ENCODE assay signal across 10 cellular contexts in genomic region chr18:45103319-45104070, GRCh38.
DNase-seq lines count a peak whose midpoint lies in the region; ATAC-seq and TF ChIP-seq lines count a peak whose summit lies in the region.
"Had no signal": no experiment of that assay in that cellular context is flagged by ENCODE, and none has a peak within 500 bp of the region (broad histone marks: within the 10 kb centered on the region; RNA-seq: fewer than 3 reads in every experiment).

No MANE protein-coding gene starts in this region.

- no peak overlapping the region for H3K27ac Mint-ChIP-seq in natural killer cell treated with Interleukin-12 subunit alpha and Interleukin-12 subunit beta and Interleukin-15 and Interleukin-18, amount 100 ng/mL, for 72 hours

- H3K36me3 ChIP-seq in DOHH2 (ENCODE audit: control insufficient read depth, low read length), result peaks cover 4% of the 10 kb centered on the region; the same call in 1 of the 2 replicates
- no peaks in the 10 kb centered on the region for H3K36me3 ChIP-seq in OCI-LY1 (ENCODE audit: insufficient read depth, low read length)
- H3K36me3 ChIP-seq in PC-3 (ENCODE audit: low read depth, low read length), result no peaks in the 10 kb centered on the region

- no peaks in the 10 kb centered on the region for H3K79me2 ChIP-seq in DOHH2 (ENCODE audit: control insufficient read depth, low read length)
- no peaks in the 10 kb centered on the region for H3K79me2 ChIP-seq in OCI-LY1 (ENCODE audit: insufficient read depth, low read length)
- H3K79me2 ChIP-seq in PC-3 (ENCODE audit: low read length), result no peaks in the 10 kb centered on the region

- no peak overlapping the region for H2AFZ ChIP-seq in OCI-LY1 (ENCODE audit: low read length)
- no peak overlapping the region for H2AFZ ChIP-seq in PC-3 (ENCODE audit: low read length)

- H3K4me3 ChIP-seq in DOHH2 (ENCODE audit: low read length), result peak overlapping the region; percentile 53
- H3K4me3 ChIP-seq in OCI-LY1 (ENCODE audit: low read depth, low read length, poor library complexity, severe bottlenecking), result no peak overlapping the region
- no peak overlapping the region for H3K4me3 ChIP-seq in PC-3 (ENCODE audit: low read length)

- intact Hi-C loops in PC-3 (cut with micrococcal nuclease), result no loop called here

- peak overlapping the region; percentile 84 for H3K4me2 ChIP-seq in DOHH2 (ENCODE audit: low read length)
- peak overlapping the region; percentile 41 for H3K4me2 ChIP-seq in OCI-LY1 (ENCODE audit: low read length)
- H3K4me2 ChIP-seq in PC-3 (ENCODE audit: low read length), result no peak overlapping the region

- BruUV-seq in PC-3 (replicated peaks; lab: Mats Ljungman, UMichigan), result no TSS peak

- CTCF ChIA-PET in PC-3 (lab: Charles Lee), result no interaction called here

- H3K27me3 ChIP-seq in DOHH2 (ENCODE audit: control insufficient read depth, low read length), result no peaks in the 10 kb centered on the region
- H3K27me3 ChIP-seq in OCI-LY1 (ENCODE audit: insufficient read depth, low read length), result no peaks in the 10 kb centered on the region
- no peaks in the 10 kb centered on the region for H3K27me3 ChIP-seq in PC-3 (ENCODE audit: low read length)

- POLR2A ChIA-PET in PC-3 (lab: Charles Lee; ENCODE audit: unreplicated experiment), result no interaction called here

- H3K9me3 ChIP-seq in DOHH2 (ENCODE audit: control insufficient read depth, insufficient read depth, low read length) (no peaks in the 10 kb centered on the region), OCI-LY1 (ENCODE audit: low read length) (no peaks in the 10 kb centered on the region), PC-3 (ENCODE audit: low read length) (no peaks in the 10 kb centered on the region)

- H3K9me3 Mint-ChIP-seq in natural killer cell treated with Interleukin-12 subunit alpha and Interleukin-12 subunit beta and Interleukin-15 and Interleukin-18, amount 100 ng/mL, for 72 hours, result no peaks in the 10 kb centered on the region

- H3K4me1 ChIP-seq in DOHH2 (ENCODE audit: control insufficient read depth, low read length), result peaks cover 72% of the 10 kb centered on the region
- H3K4me1 ChIP-seq in OCI-LY1 (ENCODE audit: insufficient read depth, low read length, severe bottlenecking), result peaks cover 66% of the 10 kb centered on the region
- no peaks in the 10 kb centered on the region; the same call in 1 of the 2 replicates for H3K4me1 ChIP-seq in PC-3 (ENCODE audit: insufficient read depth, low read length)

- DNase-seq in caudate nucleus (lab: John Stamatoyannopoulos, UW), result no peak
- DNase-seq in natural killer cell treated with Interleukin-12 subunit alpha and Interleukin-12 subunit beta and Interleukin-15 and Interleukin-18, amount 100 ng/mL, for 72 hours (ENCODE audit: low spot score), result no peak
- no peak for DNase-seq in activated CD4-positive, CD25-positive, alpha-beta regulatory T cell (lab: John Stamatoyannopoulos, UW)
- DNase-seq in PC-3, result no peak
- DNase-seq: activated CD8-positive, alpha-beta memory T cell treated with anti-CD3 and anti-CD28 coated beads for 24 hours; NCI-H2227 treated with DMSO at 0.1 percent for 48 hours had no signal

- TF ChIP-seq CTCF in DOHH2 (IDR thresholded peaks at IDR 0.05; ENCODE audit: low read depth, low read length, poor library complexity, severe bottlenecking) (no peak), OCI-LY1 (IDR thresholded peaks at IDR 0.05; ENCODE audit: low read length) (no peak), PC-3 (conservative IDR thresholded peaks at IDR 0.05; ENCODE audit: low read depth, low read length) (no peak)

- peak overlapping the region; percentile 94 for H3K27ac ChIP-seq in DOHH2 (ENCODE audit: low read depth, low read length)
- H3K27ac ChIP-seq in OCI-LY1 (ENCODE audit: low read depth, low read length, poor library complexity, severe bottlenecking), result peak overlapping the region; percentile 94
- H3K27ac ChIP-seq in caudate nucleus (ENCODE audit: low read depth, low read length), result no peak overlapping the region
- no peak overlapping the region for H3K27ac ChIP-seq in PC-3 (ENCODE audit: low read length)

- H3K4me1 Mint-ChIP-seq in natural killer cell treated with Interleukin-12 subunit alpha and Interleukin-12 subunit beta and Interleukin-15 and Interleukin-18, amount 100 ng/mL, for 72 hours (ENCODE audit: low read depth in 2 of 2), result peaks cover 18 to 24% of the 10 kb centered on the region in 2 donors

- H3K9me2 ChIP-seq in DOHH2 (replicated peaks; ENCODE audit: control insufficient read depth, low read length) (no peaks in the 10 kb centered on the region), OCI-LY1 (ENCODE audit: low read depth, low read length) (no peaks in the 10 kb centered on the region), PC-3 (replicated peaks; ENCODE audit: low read length) (no peaks in the 10 kb centered on the region)

- no peaks in the 10 kb centered on the region for H4K20me1 ChIP-seq in DOHH2 (ENCODE audit: control insufficient read depth, insufficient read depth, low read depth, low read length)
- no peaks in the 10 kb centered on the region for H4K20me1 ChIP-seq in OCI-LY1 (ENCODE audit: insufficient read depth, low read length)
- H4K20me1 ChIP-seq in PC-3 (ENCODE audit: low read length), result no peaks in the 10 kb centered on the region

- no peaks in the 10 kb centered on the region for H3K36me3 Mint-ChIP-seq in natural killer cell treated with Interleukin-12 subunit alpha and Interleukin-12 subunit beta and Interleukin-15 and Interleukin-18, amount 100 ng/mL, for 72 hours

- H3K27me3 Mint-ChIP-seq in natural killer cell treated with Interleukin-12 subunit alpha and Interleukin-12 subunit beta and Interleukin-15 and Interleukin-18, amount 100 ng/mL, for 72 hours, result peaks cover 0 to 9% of the 10 kb centered on the region in 2 donors

- H3K9ac ChIP-seq in OCI-LY1 (ENCODE audit: low read length), result peak overlapping the region; percentile 45; the same call in 1 of the 2 replicates
- no peak overlapping the region for H3K9ac ChIP-seq in PC-3 (ENCODE audit: low read length)

- H3K4me3 Mint-ChIP-seq in natural killer cell treated with Interleukin-12 subunit alpha and Interleukin-12 subunit beta and Interleukin-15 and Interleukin-18, amount 100 ng/mL, for 72 hours, result no peak overlapping the region

- H3F3A ChIP-seq in DOHH2 (ENCODE audit: control insufficient read depth, insufficient read depth), result peaks cover 39% of the 10 kb centered on the region
- peaks cover 9% of the 10 kb centered on the region for H3F3A ChIP-seq in OCI-LY1 (ENCODE audit: insufficient read depth, low read length)
- H3F3A ChIP-seq in PC-3 (ENCODE audit: low read length, unreplicated experiment), result no peaks in the 10 kb centered on the region

- ATAC-seq in GM19438 (IDR thresholded peaks at IDR 0.05; ENCODE audit: low read depth, unreplicated experiment), result peak; percentile 43
- peak; percentile 37 for ATAC-seq in HG03045 (IDR thresholded peaks at IDR 0.05; ENCODE audit: unreplicated experiment)
- ATAC-seq in natural killer cell treated with Interleukin-12 subunit alpha and Interleukin-12 subunit beta and Interleukin-15 and Interleukin-18, amount 100 ng/mL, for 72 hours, result no peak
- no peak for ATAC-seq in PC-3

Comparison
In these comparisons a context has a peak if more than half of its experiments do, and no peak if none do; other contexts are left out.
1. H3K27ac ChIP-seq: peak in DOHH2 (single experiment) and OCI-LY1 (single experiment); none in caudate nucleus (single experiment) and PC-3 (single experiment).
2. ATAC-seq: peak in GM19438 (single experiment) and HG03045 (single experiment); none in natural killer cell treated with Interleukin-12 subunit alpha and Interleukin-12 subunit beta and Interleukin-15 and Interleukin-18, amount 100 ng/mL, for 72 hours (0 of 2) and PC-3 (single experiment).